In genomic region chr7:45088821-45089313, GRCh38 we compare ENCODE assay signal across 8 cellular contexts. TPM values are rescaled to one million over a fixed set of nuclear protein-coding genes. Genes with fewer than 3 reads are reported as not detected.
DNase-seq lines count a peak whose midpoint lies in the region; ATAC-seq, FAIRE-seq and TF ChIP-seq lines count a peak whose summit lies in the region.

A gene with protein sequence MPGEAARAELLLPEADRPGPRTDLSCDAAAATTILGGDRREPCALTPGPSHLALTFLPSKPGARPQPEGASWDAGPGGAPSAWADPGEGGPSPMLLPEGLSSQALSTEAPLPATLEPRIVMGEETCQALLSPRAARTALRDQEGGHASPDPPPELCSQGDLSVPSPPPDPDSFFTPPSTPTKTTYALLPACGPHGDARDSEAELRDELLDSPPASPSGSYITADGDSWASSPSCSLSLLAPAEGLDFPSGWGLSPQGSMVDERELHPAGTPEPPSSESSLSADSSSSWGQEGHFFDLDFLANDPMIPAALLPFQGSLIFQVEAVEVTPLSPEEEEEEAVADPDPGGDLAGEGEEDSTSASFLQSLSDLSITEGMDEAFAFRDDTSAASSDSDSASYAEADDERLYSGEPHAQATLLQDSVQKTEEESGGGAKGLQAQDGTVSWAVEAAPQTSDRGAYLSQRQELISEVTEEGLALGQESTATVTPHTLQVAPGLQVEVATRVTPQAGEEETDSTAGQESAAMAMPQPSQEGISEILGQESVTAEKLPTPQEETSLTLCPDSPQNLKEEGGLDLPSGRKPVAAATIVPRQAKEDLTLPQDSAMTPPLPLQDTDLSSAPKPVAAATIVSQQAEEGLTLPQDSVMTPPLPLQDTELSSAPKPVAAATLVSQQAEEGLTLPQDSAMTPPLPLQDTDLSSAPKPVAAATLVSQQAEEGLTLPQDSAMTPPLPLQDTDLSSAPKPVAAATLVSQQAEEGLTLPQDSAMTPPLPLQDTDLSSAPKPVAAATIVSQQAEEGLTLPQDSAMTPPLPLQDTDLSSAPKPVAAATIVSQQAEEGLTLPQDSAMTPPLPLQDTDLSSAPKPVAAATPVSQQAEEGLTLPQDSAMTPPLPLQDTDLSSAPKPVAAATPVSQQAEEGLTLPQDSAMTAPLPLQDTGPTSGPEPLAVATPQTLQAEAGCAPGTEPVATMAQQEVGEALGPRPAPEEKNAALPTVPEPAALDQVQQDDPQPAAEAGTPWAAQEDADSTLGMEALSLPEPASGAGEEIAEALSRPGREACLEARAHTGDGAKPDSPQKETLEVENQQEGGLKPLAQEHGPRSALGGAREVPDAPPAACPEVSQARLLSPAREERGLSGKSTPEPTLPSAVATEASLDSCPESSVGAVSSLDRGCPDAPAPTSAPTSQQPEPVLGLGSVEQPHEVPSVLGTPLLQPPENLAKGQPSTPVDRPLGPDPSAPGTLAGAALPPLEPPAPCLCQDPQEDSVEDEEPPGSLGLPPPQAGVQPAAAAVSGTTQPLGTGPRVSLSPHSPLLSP (N-terminal part only) (minus strand): TSS chr7:45088969. CDS start chr7:45088894, 75 bp downstream.

- peak within 1 kb of the TSS; percentile 89 for H2AFZ ChIP-seq in astrocyte (ENCODE audit: low read depth, low read length)

- H3K36me3 Mint-ChIP-seq in astrocyte (ENCODE audit: low read depth, unreplicated experiment): peaks cover 2% of the 10 kb centered on the region

- H3K27ac ChIP-seq in astrocyte (ENCODE audit: low read depth, low read length) (no peak within 1 kb of the TSS), psoas muscle (peak within 1 kb of the TSS; percentile 5)

- no peak for TF ChIP-seq RAD21 in Ishikawa (IDR thresholded peaks at IDR 0.05; ENCODE audit: low read depth)

- no peak for FAIRE-seq in astrocyte (lab: Jason Lieb, UNC)

- intact Hi-C loops in psoas muscle (cut with DNase I): loop anchor here in 1 of 2 donors (5.0 kb wide), 1 partner anchor 48 kb away; no protein-coding TSS in a partner anchor

- H3K36me3 ChIP-seq in astrocyte (ENCODE audit: insufficient read depth, low read length) (no peaks in the 10 kb centered on the region), psoas muscle (ENCODE audit: insufficient read depth in 1 of 2, low read depth in 1 of 2) (no peaks in the 10 kb centered on the region)

- no peak for TF ChIP-seq EP300 in Ishikawa (IDR thresholded peaks at IDR 0.05; ENCODE audit: borderline replicate concordance)

- peak within 1 kb of the TSS; percentile 79 for H3K4me3 Mint-ChIP-seq in astrocyte (ENCODE audit: unreplicated experiment)

- H3K9me3 Mint-ChIP-seq in astrocyte (ENCODE audit: unreplicated experiment): no peaks in the 10 kb centered on the region

- no peaks in the 10 kb centered on the region for H3K27me3 Mint-ChIP-seq in astrocyte (ENCODE audit: low read depth, unreplicated experiment)

- no peaks in the 10 kb centered on the region for H3K27me3 ChIP-seq in astrocyte (ENCODE audit: insufficient read depth, low read length)
- H3K27me3 ChIP-seq in psoas muscle (ENCODE audit: insufficient read depth in 3 of 3, low read length in 2 of 3): peaks cover 0 to 9% (median 0%) of the 10 kb centered on the region in 3 donors

- in situ Hi-C loops in KBM-7 (cut with MboI; ENCODE audit: low pct_unique_long_range_greater_than_20kb, low sequenced_read_pairs): no loop called here

- WGBS in psoas muscle, 3 donors: 0 to 1% (median 1%) methylated on average over 20 to 50 of the region's 50 CpGs

- H4K20me1 ChIP-seq in astrocyte (ENCODE audit: insufficient read depth, low read length): peaks cover 7% of the 10 kb centered on the region

- DNase-seq in CD1c-positive myeloid dendritic cell (ENCODE audit: extremely low spot score) (peak; percentile 13), astrocyte (ENCODE audit: low read depth) (peak; percentile 19), hypothalamus (lab: John Stamatoyannopoulos, UW) (peak; percentile 69 to 99 (median 92)), psoas muscle (peak; percentile 48 to 75), KBM-7 (no peak), OCI-M1 (lab: John Stamatoyannopoulos, UW) (no peak)

- peak; percentile 57 to 89 (median 74) for ATAC-seq in psoas muscle
- no peak for ATAC-seq in GM18511 (IDR thresholded peaks at IDR 0.05; ENCODE audit: unreplicated experiment)

- peak within 1 kb of the TSS; percentile 64 for H3K9ac ChIP-seq in astrocyte (ENCODE audit: low read length)

- peaks cover 9% of the 10 kb centered on the region for H3K4me1 Mint-ChIP-seq in astrocyte (ENCODE audit: low read depth, unreplicated experiment)

- peak within 1 kb of the TSS; percentile 67 for H3K4me3 ChIP-seq in astrocyte (ENCODE audit: insufficient read depth, low read depth, low read length)
- peak within 1 kb of the TSS; percentile 76 for H3K4me3 ChIP-seq in psoas muscle

- H3K4me1 ChIP-seq in astrocyte (ENCODE audit: insufficient read depth, low read length) (peaks cover 6% of the 10 kb centered on the region), psoas muscle (no peaks in the 10 kb centered on the region)

- no peak for TF ChIP-seq CTCF in astrocyte (IDR thresholded peaks at IDR 0.05; ENCODE audit: insufficient read depth, low read depth, low read length)
- no peak for TF ChIP-seq CTCF in psoas muscle (IDR thresholded peaks at IDR 0.05)

- H3K79me2 ChIP-seq in astrocyte (ENCODE audit: insufficient read depth, low read length): no peaks in the 10 kb centered on the region

- H3K4me2 ChIP-seq in astrocyte (ENCODE audit: low read length): peak within 1 kb of the TSS; percentile 92

- H3K27ac Mint-ChIP-seq in astrocyte (ENCODE audit: unreplicated experiment): no peak within 1 kb of the TSS

- no peaks in the 10 kb centered on the region for H3K9me3 ChIP-seq in astrocyte (ENCODE audit: insufficient read depth, low read depth, low read length)
- no peaks in the 10 kb centered on the region for H3K9me3 ChIP-seq in psoas muscle

TF ChIP-seq in Ishikawa, 13 proteins besides CTCF, POLR2A, EP300 and RAD21:
- TF ChIP-seq TCF12 (IDR thresholded peaks at IDR 0.05; ENCODE audit: low read depth) (0 out of 2 replicates have a peak, but pooled peaks have one; percentile 23), EGR1 (IDR thresholded peaks at IDR 0.05) (peak; percentile 41; the same call in 1 of the 2 replicates), TAF1 (IDR thresholded peaks at IDR 0.05; ENCODE audit: low read depth) (no peak; the same call in 1 of the 2 replicates), ZBTB7A (IDR thresholded peaks at IDR 0.05; ENCODE audit: low read depth) (peak; percentile 85; the same call in 1 of the 2 replicates)

RNA-seq across cellular contexts. Expression of the gene that starts here (rescaled TPM):
- total RNA-seq in astrocyte (18.3 and 21.6 TPM in 2 replicates), psoas muscle (1 to 10 TPM; 1.1 to 1.4 (median 1.2) TPM)
- polyA plus RNA-seq in psoas muscle: under 1 TPM; 0.23 to 0.51 (median 0.33) TPM

Comparison
In these comparisons a context has a peak if more than half of its experiments do, and no peak if none do; other contexts are left out.
1. DNase-seq: peak in CD1c-positive myeloid dendritic cell (single experiment), astrocyte (single experiment), hypothalamus (51 of 51) and psoas muscle (2 of 2); none in KBM-7 (single experiment) and OCI-M1 (single experiment).